4 cellular contexts compared by ENCODE assay signal in the genomic region with DNA sequence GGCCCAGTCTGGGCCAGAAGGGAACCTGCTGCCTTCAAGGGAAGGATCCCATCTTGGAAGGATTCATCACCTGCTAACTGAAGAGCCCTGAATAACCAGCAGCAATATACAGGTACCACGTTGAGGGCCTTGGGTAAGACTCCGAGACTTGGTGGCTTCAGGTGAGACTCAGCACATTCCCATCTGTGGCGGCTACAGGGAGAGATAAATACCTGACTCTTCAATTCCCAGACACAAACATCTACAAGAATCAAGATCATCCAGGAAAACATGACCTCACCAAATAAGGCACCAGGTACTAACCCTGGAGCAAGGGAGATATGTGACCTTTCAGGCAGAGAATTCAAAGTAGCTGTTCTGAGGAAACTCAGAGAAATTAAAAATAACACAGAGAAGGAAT.
"Had no signal": no experiment of that assay in that cellular context is flagged by ENCODE, and none has a peak within 500 bp of the region (broad histone marks: within the 10 kb centered on the region; RNA-seq: fewer than 3 reads in every experiment).

No MANE protein-coding gene starts in this region.

- H3K4me3 ChIP-seq: K562 had no signal

- DNase-seq: IMR-90, KBM-7 had no signal

- H3K27ac ChIP-seq: HL-60 had no signal
